20 cellular contexts compared by ENCODE assay signal in genomic region chr18:2466978-2467377, GRCh38.
"Had no signal": no experiment of that assay in that cellular context is flagged by ENCODE, and none has a peak within 500 bp of the region (broad histone marks: within the 10 kb centered on the region; RNA-seq: fewer than 3 reads in every experiment).

No MANE protein-coding gene starts in this region.

- DNase-seq: activated CD4-positive, alpha-beta memory T cell treated with anti-CD3 and anti-CD28 coated beads for 36 hours; activated CD8-positive, alpha-beta memory T cell treated with anti-CD3 and anti-CD28 coated beads, Interleukin-2, amount 10 ng/mL, durations not matched to agents 7 days and 5 days; activated naive CD4-positive, alpha-beta T cell; activated naive CD8-positive, alpha-beta T cell treated with anti-CD3 and anti-CD28 coated beads for 36 hours; amniotic stem cell; dermis blood vessel endothelial cell; effector memory CD4-positive, alpha-beta T cell; foreskin melanocyte; glutamatergic neuron; hippocampal formation; islet precursor cell; midbrain; posterior cingulate gyrus; stimulated activated CD8-positive, alpha-beta memory T cell treated with anti-CD3 and anti-CD28 coated beads, Interleukin-4, amount 100 ng/mL, for 48 hours; stimulated activated naive CD4-positive, alpha-beta T cell; T-helper 2 cell; thyroid gland had no signal

- H3K4me1 ChIP-seq: thyroid gland had no signal

- H3K27ac ChIP-seq: cardiac muscle cell, thyroid gland had no signal

- H3K27me3 ChIP-seq: cardiac muscle cell, thyroid gland had no signal

- ATAC-seq: activated CD8-positive, alpha-beta memory T cell treated with anti-CD3 and anti-CD28 coated beads, Interleukin-2, amount 10 ng/mL, durations not matched to agents 7 days and 5 days; activated T-helper 17 cell treated with anti-CD3 and anti-CD28 coated beads, Interleukin-2, amount 50 U/mL, for 72 hours had no signal

- H3K9me3 ChIP-seq: thyroid gland had no signal

- H3K4me3 ChIP-seq: cardiac muscle cell, lung, thyroid gland had no signal

- H3K36me3 ChIP-seq: cardiac muscle cell, thyroid gland had no signal
